Comparison of ENCODE assay signal across 8 cellular contexts in the genomic region with DNA sequence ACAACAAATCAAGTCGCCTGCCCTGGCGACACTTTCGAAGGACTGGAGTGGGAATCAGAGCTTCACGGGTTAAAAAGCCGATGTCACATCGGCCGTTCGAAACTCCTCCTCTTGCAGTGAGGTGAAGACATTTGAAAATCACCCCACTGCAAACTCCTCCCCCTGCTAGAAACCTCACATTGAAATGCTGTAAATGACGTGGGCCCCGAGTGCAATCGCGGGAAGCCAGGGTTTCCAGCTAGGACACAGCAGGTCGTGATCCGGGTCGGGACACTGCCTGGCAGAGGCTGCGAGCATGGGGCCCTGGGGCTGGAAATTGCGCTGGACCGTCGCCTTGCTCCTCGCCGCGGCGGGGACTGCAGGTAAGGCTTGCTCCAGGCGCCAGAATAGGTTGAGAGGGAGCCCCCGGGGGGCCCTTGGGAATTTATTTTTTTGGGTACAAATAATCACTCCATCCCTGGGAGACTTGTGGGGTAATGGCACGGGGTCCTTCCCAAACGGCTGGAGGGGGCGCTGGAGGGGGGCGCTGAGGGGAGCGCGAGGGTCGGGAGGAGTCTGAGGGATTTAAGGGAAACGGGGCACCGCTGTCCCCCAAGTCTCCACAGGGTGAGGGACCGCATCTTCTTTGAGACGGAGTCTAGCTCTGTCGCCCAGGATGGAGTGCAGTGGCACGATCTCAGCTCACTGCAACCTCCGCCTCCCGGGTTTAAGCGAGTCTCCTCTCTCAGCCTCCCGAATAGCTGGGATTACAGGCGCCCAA. TPM values are rescaled to one million over a fixed set of nuclear protein-coding genes. Genes with fewer than 3 reads are reported as not detected.
A peak's percentile ranks its signal among the peaks of the same experiment; 100 is the strongest.
DNase-seq lines count a peak whose midpoint lies in the region; ATAC-seq and TF ChIP-seq lines count a peak whose summit lies in the region.

LDLR (plus strand) TSS at position 210 of the 760 bp plus-strand sequence; CDS start at position 296, 86 bp downstream.

- peaks cover 12% of the 10 kb centered on the region; the same call in 1 of the 2 replicates for H3K36me3 ChIP-seq in Loucy (ENCODE audit: insufficient read depth, low read length)

- peaks cover 1% of the 10 kb centered on the region; the same call in 1 of the 2 replicates for H3F3A ChIP-seq in Loucy (ENCODE audit: low read depth)

- peaks cover 59% of the 10 kb centered on the region for H3K79me2 ChIP-seq in Loucy (ENCODE audit: insufficient read depth, low read length)

- peak within 1 kb of the TSS; percentile 98 for H3K9ac ChIP-seq in Loucy (ENCODE audit: low read depth, low read length, poor library complexity, severe bottlenecking)

- intact Hi-C loops in activated T-helper 2 cell treated with anti-CD3 and anti-CD28 coated beads, Interferon-gamma antibody, Interleukin-2, Interleukin-4, amounts not matched to agents 10 μg/mL and 5 μg/mL and 100 μg/mL, durations not matched to agents 14 hours and 24 hours and 36 hours (cut with micrococcal nuclease) = loop anchor here (2.0 to 5.0 kb wide), 3 partner anchors 127 to 1633 kb away; partner anchors contain the start of genes ODAD3, PRKCSH and TNPO2

- H3K4me1 ChIP-seq in Loucy (ENCODE audit: insufficient read depth, low read length, poor library complexity, severe bottlenecking) = peaks cover 37% of the 10 kb centered on the region

- peak; percentile 80 for DNase-seq in GM04504 (ENCODE audit: low read depth)
- peak; percentile 92 for DNase-seq in SHP77 treated with DMSO at 0.1 percent for 48 hours (lab: John Stamatoyannopoulos, UW)
- peak; percentile 87 for DNase-seq in activated T-helper 2 cell treated with anti-CD3 and anti-CD28 coated beads, Interferon-gamma antibody, Interleukin-2, Interleukin-4, amounts not matched to agents 10 μg/mL and 5 μg/mL and 100 μg/mL, durations not matched to agents 14 hours and 24 hours and 36 hours (ENCODE audit: low spot score)
- peak; percentile 96 for DNase-seq in fibroblast of mammary gland (ENCODE audit: low read depth)
- peak; percentile 23 for DNase-seq in naive B cell

- H3K4me3 ChIP-seq in Loucy (ENCODE audit: low read length, poor library complexity, severe bottlenecking) = peak within 1 kb of the TSS; percentile 92
- peak within 1 kb of the TSS; percentile 97 for H3K4me3 ChIP-seq in fibroblast of mammary gland (ENCODE audit: control insufficient read depth, low read depth, low read length)

- peaks cover 11% of the 10 kb centered on the region for H3K27me3 ChIP-seq in Loucy (ENCODE audit: insufficient read depth, low read length, poor library complexity, severe bottlenecking)

- H3K9me3 ChIP-seq in Loucy (ENCODE audit: insufficient read depth, low read depth, low read length) = no peaks in the 10 kb centered on the region

- H3K36me3 Mint-ChIP-seq in activated T-helper 2 cell treated with anti-CD3 and anti-CD28 coated beads, Interferon-gamma antibody, Interleukin-2, Interleukin-4, amounts not matched to agents 10 μg/mL and 5 μg/mL and 100 μg/mL, durations not matched to agents 14 hours and 24 hours and 36 hours (ENCODE audit: low read depth) = peaks cover 41% of the 10 kb centered on the region
- no peaks in the 10 kb centered on the region for H3K36me3 Mint-ChIP-seq in naive B cell
- H3K36me3 Mint-ChIP-seq in stimulated activated memory B cell treated with anti-CD40 and anti-IgM and Interleukin-4, amounts not matched to agents 10 μg/mL and 1 μg/mL and 100 μg/mL, for 72 hours = no peaks in the 10 kb centered on the region

- no peaks in the 10 kb centered on the region for H3K9me2 ChIP-seq in Loucy (replicated peaks; ENCODE audit: low read depth, low read length)

- H3K27ac Mint-ChIP-seq in activated T-helper 2 cell treated with anti-CD3 and anti-CD28 coated beads, Interferon-gamma antibody, Interleukin-2, Interleukin-4, amounts not matched to agents 10 μg/mL and 5 μg/mL and 100 μg/mL, durations not matched to agents 14 hours and 24 hours and 36 hours = peak within 1 kb of the TSS; percentile 99
- H3K27ac Mint-ChIP-seq in naive B cell = peak within 1 kb of the TSS; percentile 10 to 83 (median 80)
- peak within 1 kb of the TSS; percentile 72 for H3K27ac Mint-ChIP-seq in stimulated activated memory B cell treated with anti-CD40 and anti-IgM and Interleukin-4, amounts not matched to agents 10 μg/mL and 1 μg/mL and 100 μg/mL, for 72 hours

- H3K4me2 ChIP-seq in Loucy (ENCODE audit: low read depth, low read length, poor library complexity, severe bottlenecking) = peak within 1 kb of the TSS; percentile 84

- ATAC-seq in naive B cell (ENCODE audit: low read depth in 2 of 2) (no peak), GM18517 (IDR thresholded peaks at IDR 0.05; ENCODE audit: unreplicated experiment) (no peak)
- ATAC-seq in stimulated activated memory B cell treated with anti-CD40 and anti-IgM and Interleukin-4, amounts not matched to agents 10 μg/mL and 1 μg/mL and 100 μg/mL, for 72 hours = no peak

- H3K9me3 Mint-ChIP-seq in activated T-helper 2 cell treated with anti-CD3 and anti-CD28 coated beads, Interferon-gamma antibody, Interleukin-2, Interleukin-4, amounts not matched to agents 10 μg/mL and 5 μg/mL and 100 μg/mL, durations not matched to agents 14 hours and 24 hours and 36 hours = no peaks in the 10 kb centered on the region
- peaks cover 0 to 18% (median 13%) of the 10 kb centered on the region in 7 donors for H3K9me3 Mint-ChIP-seq in naive B cell
- no peaks in the 10 kb centered on the region for H3K9me3 Mint-ChIP-seq in stimulated activated memory B cell treated with anti-CD40 and anti-IgM and Interleukin-4, amounts not matched to agents 10 μg/mL and 1 μg/mL and 100 μg/mL, for 72 hours

- no peaks in the 10 kb centered on the region for H3K27me3 Mint-ChIP-seq in activated T-helper 2 cell treated with anti-CD3 and anti-CD28 coated beads, Interferon-gamma antibody, Interleukin-2, Interleukin-4, amounts not matched to agents 10 μg/mL and 5 μg/mL and 100 μg/mL, durations not matched to agents 14 hours and 24 hours and 36 hours (ENCODE audit: low read depth)
- H3K27me3 Mint-ChIP-seq in naive B cell = peaks cover 0 to 23% (median 17%) of the 10 kb centered on the region in 3 donors
- H3K27me3 Mint-ChIP-seq in stimulated activated memory B cell treated with anti-CD40 and anti-IgM and Interleukin-4, amounts not matched to agents 10 μg/mL and 1 μg/mL and 100 μg/mL, for 72 hours = no peaks in the 10 kb centered on the region

- H4K20me1 ChIP-seq in Loucy (ENCODE audit: insufficient read depth, low read length, poor library complexity, severe bottlenecking) = peaks cover 39% of the 10 kb centered on the region

- no peak for TF ChIP-seq CTCF in Loucy (conservative IDR thresholded peaks at IDR 0.05; ENCODE audit: low read length)
- TF ChIP-seq CTCF in fibroblast of mammary gland (conservative IDR thresholded peaks at IDR 0.05; ENCODE audit: control insufficient read depth, insufficient read depth, low read depth, low read length) = no peak

- H2AFZ ChIP-seq in Loucy (ENCODE audit: low read length) = no peak within 1 kb of the TSS

- H3K4me3 Mint-ChIP-seq in activated T-helper 2 cell treated with anti-CD3 and anti-CD28 coated beads, Interferon-gamma antibody, Interleukin-2, Interleukin-4, amounts not matched to agents 10 μg/mL and 5 μg/mL and 100 μg/mL, durations not matched to agents 14 hours and 24 hours and 36 hours (ENCODE audit: low read depth) = peak within 1 kb of the TSS; percentile 97
- peak within 1 kb of the TSS; percentile 69 to 87 (median 72) for H3K4me3 Mint-ChIP-seq in naive B cell
- peak within 1 kb of the TSS; percentile 81 for H3K4me3 Mint-ChIP-seq in stimulated activated memory B cell treated with anti-CD40 and anti-IgM and Interleukin-4, amounts not matched to agents 10 μg/mL and 1 μg/mL and 100 μg/mL, for 72 hours

- H3K4me1 Mint-ChIP-seq in activated T-helper 2 cell treated with anti-CD3 and anti-CD28 coated beads, Interferon-gamma antibody, Interleukin-2, Interleukin-4, amounts not matched to agents 10 μg/mL and 5 μg/mL and 100 μg/mL, durations not matched to agents 14 hours and 24 hours and 36 hours (ENCODE audit: low read depth) = peaks cover 32% of the 10 kb centered on the region
- H3K4me1 Mint-ChIP-seq in naive B cell = peaks cover 4 to 34% (median 21%) of the 10 kb centered on the region in 3 donors
- H3K4me1 Mint-ChIP-seq in stimulated activated memory B cell treated with anti-CD40 and anti-IgM and Interleukin-4, amounts not matched to agents 10 μg/mL and 1 μg/mL and 100 μg/mL, for 72 hours = peaks cover 18% of the 10 kb centered on the region

RNA-seq across cellular contexts. Expression of gene LDLR, which starts in this region (rescaled TPM):
- 138 and 140 TPM in 2 replicates for total RNA-seq in activated T-helper 2 cell treated with anti-CD3 and anti-CD28 coated beads, Interferon-gamma antibody, Interleukin-2, Interleukin-4, amounts not matched to agents 10 μg/mL and 5 μg/mL and 100 μg/mL, durations not matched to agents 14 hours and 24 hours and 36 hours
- polyA plus RNA-seq in naive B cell (ENCODE audit: low read depth in 6 of 6) = 1 to 10 TPM in 3 of 6 donors, under 1 TPM in 3; 0.35 to 2.6 (median 1.0) TPM

Comparison
In these comparisons a context has a peak if more than half of its experiments do, and no peak if none do; other contexts are left out.
1. DNase-seq: peak in every context shown above with its lines; median percentile 96 in fibroblast of mammary gland; 92 in SHP77 treated with DMSO at 0.1 percent for 48 hours; 87 in activated T-helper 2 cell treated with anti-CD3 and anti-CD28 coated beads, Interferon-gamma antibody, Interleukin-2, Interleukin-4, amounts not matched to agents 10 μg/mL and 5 μg/mL and 100 μg/mL, durations not matched to agents 14 hours and 24 hours and 36 hours; 80 in GM04504; 23 in naive B cell.